Comparison of ENCODE assay signal across 25 cellular contexts in the genomic region with DNA sequence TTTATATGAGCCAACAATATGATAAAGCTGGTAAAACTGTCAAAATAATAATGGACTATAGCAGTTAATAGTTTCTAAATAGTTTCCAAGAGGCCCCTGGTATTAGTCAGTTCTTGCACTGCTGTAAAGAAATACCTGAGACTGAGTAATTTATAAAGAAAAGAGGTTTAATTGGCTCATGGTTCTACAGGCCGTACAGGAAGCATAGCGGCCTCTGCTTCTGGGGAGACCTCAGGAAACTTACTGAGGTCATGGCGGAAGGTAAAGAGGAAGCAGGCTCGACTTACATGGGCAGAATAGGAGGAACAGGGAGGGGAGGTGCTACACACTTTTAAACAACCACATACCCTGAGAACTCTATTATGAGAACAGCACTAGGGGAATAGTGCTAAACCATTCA.
DNase-seq lines count a peak whose midpoint lies in the region; ATAC-seq and TF ChIP-seq lines count a peak whose summit lies in the region.
"Had no signal": no experiment of that assay in that cellular context is flagged by ENCODE, and none has a peak within 500 bp of the region (broad histone marks: within the 10 kb centered on the region; RNA-seq: fewer than 3 reads in every experiment).

No MANE protein-coding gene starts in this region.

- TF ChIP-seq CTCF in ascending aorta (IDR thresholded peaks at IDR 0.05): no peak
- TF ChIP-seq CTCF in neural progenitor cell (IDR thresholded peaks at IDR 0.05): no peak

- DNase-seq in ACHN: peak; percentile 84
- DNase-seq in KBM-7: peak; percentile 14
- DNase-seq in ascending aorta (ENCODE audit: low spot score in 2 of 2): no peak
- DNase-seq in neural progenitor cell (ENCODE audit: low spot score): no peak
- DNase-seq in activated T-helper 1 cell treated with anti-CD3 and anti-CD28 coated beads, Interleukin-12 subunit alpha, Interleukin-12 subunit beta, Interleukin-2, Interleukin-4 antibody, amounts not matched to agents 30 ng/mL and 10 ng/mL and 1 ng/mL, durations not matched to agents 14 hours and 24 hours and 36 hours (ENCODE audit: low spot score): no peak
- DNase-seq in DMS 273 treated with DMSO at 0.1 percent for 48 hours (lab: John Stamatoyannopoulos, UW): no peak
- DNase-seq: activated CD4-positive, alpha-beta T cell treated with anti-CD3 and anti-CD28 coated beads, Interleukin-2, amount 50 U/mL, for 48 hours; activated CD4-positive, CD25-positive, alpha-beta regulatory T cell; activated CD8-positive, alpha-beta memory T cell treated with anti-CD3 and anti-CD28 coated beads, Interleukin-2, amount 50 U/mL, for 4 hours; aorta; islet precursor cell; NCI-H1436; NCI-H526 treated with DMSO at 0.1 percent for 48 hours; posterior cingulate gyrus; stimulated activated CD4-positive, alpha-beta T cell treated with anti-CD3 and anti-CD28 coated beads, Interleukin-15, amount 100 ng/mL, for 24 hours; stomach; T1000 had no signal

- no peak overlapping the region for H3K4me3 ChIP-seq in ascending aorta
- no peak overlapping the region for H3K4me3 ChIP-seq in neural progenitor cell
- H3K4me3 ChIP-seq: BLaER1, MG63, stomach had no signal

- no peaks in the 10 kb centered on the region for H4K20me1 ChIP-seq in neural progenitor cell (ENCODE audit: low read depth)
- H4K20me1 ChIP-seq: BLaER1 had no signal

- H3K4me2 ChIP-seq in neural progenitor cell: no peak overlapping the region
- H3K4me2 ChIP-seq: BLaER1 had no signal

- intact Hi-C loops in ascending aorta (cut with DNase I): no loop called here
- intact Hi-C loops in activated T-helper 1 cell treated with anti-CD3 and anti-CD28 coated beads, Interleukin-12 subunit alpha, Interleukin-12 subunit beta, Interleukin-2, Interleukin-4 antibody, amounts not matched to agents 30 ng/mL and 10 ng/mL and 1 ng/mL, durations not matched to agents 14 hours and 24 hours and 36 hours (cut with micrococcal nuclease): no loop called here

- H3F3A ChIP-seq in neural progenitor cell (ENCODE audit: low read depth): no peaks in the 10 kb centered on the region

- no peaks in the 10 kb centered on the region for H3K9me3 ChIP-seq in ascending aorta
- no peaks in the 10 kb centered on the region for H3K9me3 ChIP-seq in neural progenitor cell (ENCODE audit: low read depth)
- H3K9me3 ChIP-seq: BLaER1, MG63, stomach had no signal

- no peak overlapping the region for H3K9ac ChIP-seq in neural progenitor cell
- H3K9ac ChIP-seq: BLaER1 had no signal

- H3K36me3 ChIP-seq in ascending aorta (no peaks in the 10 kb centered on the region), neural progenitor cell (no peaks in the 10 kb centered on the region)
- H3K36me3 ChIP-seq: BLaER1, MG63, stomach had no signal

- H3K27me3 Mint-ChIP-seq in neural progenitor cell (ENCODE audit: insufficient read depth, low read depth): no peaks in the 10 kb centered on the region
- H3K27me3 Mint-ChIP-seq in activated T-helper 1 cell treated with anti-CD3 and anti-CD28 coated beads, Interleukin-12 subunit alpha, Interleukin-12 subunit beta, Interleukin-2, Interleukin-4 antibody, amounts not matched to agents 30 ng/mL and 10 ng/mL and 1 ng/mL, durations not matched to agents 14 hours and 24 hours and 36 hours (ENCODE audit: insufficient read depth): no peaks in the 10 kb centered on the region
- H3K27me3 Mint-ChIP-seq: activated T-helper 17 cell treated with anti-CD3 and anti-CD28 coated beads, Interleukin-2, amount 50 U/mL, for 72 hours; central memory CD8-positive, alpha-beta T cell had no signal

- H3K27me3 ChIP-seq in ascending aorta (no peaks in the 10 kb centered on the region), neural progenitor cell (no peaks in the 10 kb centered on the region)
- H3K27me3 ChIP-seq: BLaER1, MG63, stomach had no signal

- peaks cover 14% of the 10 kb centered on the region for H3K79me2 ChIP-seq in neural progenitor cell (ENCODE audit: low read depth)

- no peaks in the 10 kb centered on the region for H3K36me3 Mint-ChIP-seq in neural progenitor cell
- no peaks in the 10 kb centered on the region for H3K36me3 Mint-ChIP-seq in activated T-helper 1 cell treated with anti-CD3 and anti-CD28 coated beads, Interleukin-12 subunit alpha, Interleukin-12 subunit beta, Interleukin-2, Interleukin-4 antibody, amounts not matched to agents 30 ng/mL and 10 ng/mL and 1 ng/mL, durations not matched to agents 14 hours and 24 hours and 36 hours (ENCODE audit: low read depth)
- H3K36me3 Mint-ChIP-seq: activated naive CD4-positive, alpha-beta T cell treated with anti-CD3 and anti-CD28 coated beads, Interleukin-2, amount 50 U/mL, for 24 hours had no signal

- in situ Hi-C loops in ACHN (cut with HindIII; ENCODE audit: low pct_ligation_motif_present, low pct_unique_long_range_greater_than_20kb, low sequenced_read_pairs): no loop called here
- in situ Hi-C loops in KBM-7 (cut with MboI; ENCODE audit: low pct_unique_long_range_greater_than_20kb, low sequenced_read_pairs): no loop called here

- H3K9me3 Mint-ChIP-seq in neural progenitor cell: no peaks in the 10 kb centered on the region
- H3K9me3 Mint-ChIP-seq in activated T-helper 1 cell treated with anti-CD3 and anti-CD28 coated beads, Interleukin-12 subunit alpha, Interleukin-12 subunit beta, Interleukin-2, Interleukin-4 antibody, amounts not matched to agents 30 ng/mL and 10 ng/mL and 1 ng/mL, durations not matched to agents 14 hours and 24 hours and 36 hours: no peaks in the 10 kb centered on the region
- H3K9me3 Mint-ChIP-seq: activated naive CD4-positive, alpha-beta T cell treated with anti-CD3 and anti-CD28 coated beads, Interleukin-2, amount 50 U/mL, for 24 hours had no signal

- no peak overlapping the region for H2AFZ ChIP-seq in neural progenitor cell (replicated peaks)

- no peak overlapping the region for H3K4me3 Mint-ChIP-seq in neural progenitor cell
- H3K4me3 Mint-ChIP-seq in activated T-helper 1 cell treated with anti-CD3 and anti-CD28 coated beads, Interleukin-12 subunit alpha, Interleukin-12 subunit beta, Interleukin-2, Interleukin-4 antibody, amounts not matched to agents 30 ng/mL and 10 ng/mL and 1 ng/mL, durations not matched to agents 14 hours and 24 hours and 36 hours: no peak overlapping the region
- H3K4me3 Mint-ChIP-seq: activated naive CD4-positive, alpha-beta T cell treated with anti-CD3 and anti-CD28 coated beads, Interleukin-2, amount 50 U/mL, for 24 hours; activated T-helper 17 cell treated with anti-CD3 and anti-CD28 coated beads, Interleukin-2, amount 50 U/mL, for 72 hours; central memory CD8-positive, alpha-beta T cell had no signal

- peak overlapping the region; percentile 35 to 39 for H3K27ac ChIP-seq in ascending aorta
- peak overlapping the region; percentile 47 for H3K27ac ChIP-seq in neural progenitor cell
- H3K27ac ChIP-seq: BLaER1, stomach had no signal

- H3K4me1 ChIP-seq in ascending aorta: no peaks in the 10 kb centered on the region
- no peaks in the 10 kb centered on the region for H3K4me1 ChIP-seq in neural progenitor cell
- H3K4me1 ChIP-seq: BLaER1 had no signal

- H3K4me1 Mint-ChIP-seq in neural progenitor cell: peaks cover 6% of the 10 kb centered on the region
- no peaks in the 10 kb centered on the region for H3K4me1 Mint-ChIP-seq in activated T-helper 1 cell treated with anti-CD3 and anti-CD28 coated beads, Interleukin-12 subunit alpha, Interleukin-12 subunit beta, Interleukin-2, Interleukin-4 antibody, amounts not matched to agents 30 ng/mL and 10 ng/mL and 1 ng/mL, durations not matched to agents 14 hours and 24 hours and 36 hours (ENCODE audit: low read depth)
- H3K4me1 Mint-ChIP-seq: activated naive CD4-positive, alpha-beta T cell treated with anti-CD3 and anti-CD28 coated beads, Interleukin-2, amount 50 U/mL, for 24 hours; activated T-helper 17 cell treated with anti-CD3 and anti-CD28 coated beads, Interleukin-2, amount 50 U/mL, for 72 hours; central memory CD8-positive, alpha-beta T cell had no signal

- no peak overlapping the region for H3K27ac Mint-ChIP-seq in neural progenitor cell
- H3K27ac Mint-ChIP-seq in activated T-helper 1 cell treated with anti-CD3 and anti-CD28 coated beads, Interleukin-12 subunit alpha, Interleukin-12 subunit beta, Interleukin-2, Interleukin-4 antibody, amounts not matched to agents 30 ng/mL and 10 ng/mL and 1 ng/mL, durations not matched to agents 14 hours and 24 hours and 36 hours: no peak overlapping the region
- H3K27ac Mint-ChIP-seq: activated naive CD4-positive, alpha-beta T cell treated with anti-CD3 and anti-CD28 coated beads, Interleukin-2, amount 50 U/mL, for 24 hours; activated T-helper 17 cell treated with anti-CD3 and anti-CD28 coated beads, Interleukin-2, amount 50 U/mL, for 72 hours had no signal

- ATAC-seq in GM19455 (IDR thresholded peaks at IDR 0.05; ENCODE audit: unreplicated experiment) (no peak), HG03196 (IDR thresholded peaks at IDR 0.05; ENCODE audit: unreplicated experiment) (no peak)
- ATAC-seq: activated T-helper 17 cell treated with anti-CD3 and anti-CD28 coated beads, Interleukin-2, amount 50 U/mL, for 72 hours; HCT116 had no signal

Comparison
In these comparisons a context has a peak if more than half of its experiments do, and no peak if none do; other contexts are left out.
1. DNase-seq: peak in ACHN (single experiment) and KBM-7 (single experiment); none in ascending aorta (0 of 2), neural progenitor cell (single experiment), activated T-helper 1 cell treated with anti-CD3 and anti-CD28 coated beads, Interleukin-12 subunit alpha, Interleukin-12 subunit beta, Interleukin-2, Interleukin-4 antibody, amounts not matched to agents 30 ng/mL and 10 ng/mL and 1 ng/mL, durations not matched to agents 14 hours and 24 hours and 36 hours (single experiment) and DMS 273 treated with DMSO at 0.1 percent for 48 hours (single experiment).